ENCODE assay signal across 9 cellular contexts in the genomic region with DNA sequence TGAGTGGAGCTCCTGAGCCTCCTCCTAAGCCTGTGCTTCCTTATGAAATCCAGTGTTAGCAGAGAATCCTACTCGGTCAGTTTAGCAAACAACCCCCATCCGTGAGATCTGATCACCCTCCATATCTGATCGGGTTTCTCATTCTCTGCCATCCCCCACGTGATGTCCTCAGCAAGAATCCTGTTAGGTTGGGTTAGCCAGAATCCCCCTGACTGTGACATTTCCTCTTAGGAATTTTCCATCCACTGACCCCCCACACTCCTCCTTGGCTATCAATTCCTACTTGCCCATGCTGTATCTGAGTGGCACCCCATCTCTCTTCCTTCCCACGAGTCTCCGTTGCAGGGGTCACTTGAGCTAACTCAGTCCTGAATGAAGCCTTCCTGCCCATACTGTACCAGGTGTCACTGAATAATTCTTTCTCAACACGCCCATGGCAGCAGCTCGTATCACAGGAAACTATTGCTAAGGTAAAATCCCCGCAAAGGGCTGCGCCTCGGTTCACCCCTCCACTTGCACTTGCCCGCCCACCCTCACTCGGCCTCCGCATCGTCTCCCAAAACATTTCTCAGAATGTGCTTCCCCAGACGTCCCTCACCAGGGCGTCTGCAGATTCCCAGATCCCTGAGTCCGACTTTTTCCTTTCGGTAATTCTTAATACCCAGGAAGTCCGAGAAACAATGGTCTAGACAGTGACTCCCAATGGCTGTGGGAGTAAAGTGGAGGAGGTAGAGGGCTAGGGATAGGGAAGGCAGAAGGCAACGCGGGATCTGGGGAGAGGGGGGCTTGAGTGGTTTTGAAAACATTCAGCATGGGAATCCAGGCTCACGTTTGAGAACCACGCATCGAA. TPM values are rescaled to one million over a fixed set of nuclear protein-coding genes. Genes with fewer than 3 reads are reported as not detected.
DNase-seq lines count a peak whose midpoint lies in the region; ATAC-seq, FAIRE-seq and TF ChIP-seq lines count a peak whose summit lies in the region.
"Had no signal": no experiment of that assay in that cellular context is flagged by ENCODE, and none has a peak within 500 bp of the region (broad histone marks: within the 10 kb centered on the region; RNA-seq: fewer than 3 reads in every experiment).

No MANE protein-coding gene starts in this region.

- peak overlapping the region; percentile 68 for H3K4me2 ChIP-seq in skeletal muscle satellite cell (ENCODE audit: low read length)

- no peaks in the 10 kb centered on the region for H3K27me3 ChIP-seq in iPS-20b (ENCODE audit: insufficient read depth, low read length)
- no peaks in the 10 kb centered on the region for H3K27me3 ChIP-seq in skeletal muscle satellite cell (ENCODE audit: control insufficient read depth, insufficient read depth, low read length)

- peak overlapping the region; percentile 67; the same call in 1 of the 2 replicates for H3K9ac ChIP-seq in iPS-20b (ENCODE audit: low read depth, low read length)
- H3K9ac ChIP-seq in skeletal muscle satellite cell (ENCODE audit: low read depth, low read length): peak overlapping the region; percentile 93

- H3K27ac ChIP-seq in iPS-20b (ENCODE audit: low read length): peak overlapping the region; percentile 73

- no peak overlapping the region for H3K27ac Mint-ChIP-seq in activated naive CD8-positive, alpha-beta T cell treated with anti-CD3 and anti-CD28 coated beads, Interleukin-2, amount 50 U/mL, for 24 hours
- H3K27ac Mint-ChIP-seq: activated CD8-positive, alpha-beta memory T cell treated with anti-CD3 and anti-CD28 coated beads, Interleukin-2, amount 10 ng/mL, durations not matched to agents 7 days and 5 days had no signal

- H3K9me3 ChIP-seq in iPS-20b (ENCODE audit: insufficient read depth, low read depth, low read length) (no peaks in the 10 kb centered on the region), skeletal muscle satellite cell (replicated peaks; ENCODE audit: low read length) (no peaks in the 10 kb centered on the region)

- no peaks in the 10 kb centered on the region for H3K27me3 Mint-ChIP-seq in activated naive CD8-positive, alpha-beta T cell treated with anti-CD3 and anti-CD28 coated beads, Interleukin-2, amount 50 U/mL, for 24 hours
- H3K27me3 Mint-ChIP-seq: activated CD8-positive, alpha-beta memory T cell treated with anti-CD3 and anti-CD28 coated beads, Interleukin-2, amount 10 ng/mL, durations not matched to agents 7 days and 5 days had no signal

- peaks cover 3% of the 10 kb centered on the region for H3K36me3 Mint-ChIP-seq in activated naive CD8-positive, alpha-beta T cell treated with anti-CD3 and anti-CD28 coated beads, Interleukin-2, amount 50 U/mL, for 24 hours (ENCODE audit: low read depth)

- H3K4me3 ChIP-seq in astrocyte of the spinal cord (ENCODE audit: low read depth, low read length): no peak overlapping the region
- peak overlapping the region; percentile 15 for H3K4me3 ChIP-seq in iPS-20b (ENCODE audit: low read length)
- H3K4me3 ChIP-seq in skeletal muscle satellite cell (ENCODE audit: low read length): peak overlapping the region; percentile 29

- H3K4me1 ChIP-seq in iPS-20b (ENCODE audit: insufficient read depth, low read length) (peaks cover 45% of the 10 kb centered on the region), skeletal muscle satellite cell (ENCODE audit: control insufficient read depth, insufficient read depth, low read length) (peaks cover 76% of the 10 kb centered on the region)

- no peak overlapping the region for H3K4me3 Mint-ChIP-seq in activated naive CD8-positive, alpha-beta T cell treated with anti-CD3 and anti-CD28 coated beads, Interleukin-2, amount 50 U/mL, for 24 hours
- H3K4me3 Mint-ChIP-seq: activated CD8-positive, alpha-beta memory T cell treated with anti-CD3 and anti-CD28 coated beads, Interleukin-2, amount 10 ng/mL, durations not matched to agents 7 days and 5 days had no signal

- H3K4me1 Mint-ChIP-seq in activated naive CD8-positive, alpha-beta T cell treated with anti-CD3 and anti-CD28 coated beads, Interleukin-2, amount 50 U/mL, for 24 hours: no peaks in the 10 kb centered on the region
- H3K4me1 Mint-ChIP-seq: activated CD8-positive, alpha-beta memory T cell treated with anti-CD3 and anti-CD28 coated beads, Interleukin-2, amount 10 ng/mL, durations not matched to agents 7 days and 5 days had no signal

- H3K36me3 ChIP-seq in iPS-20b (ENCODE audit: insufficient read depth, low read depth, low read length) (no peaks in the 10 kb centered on the region), skeletal muscle satellite cell (ENCODE audit: insufficient read depth, low read length) (peaks cover 39% of the 10 kb centered on the region)

- no peak for ATAC-seq in GM18502 (IDR thresholded peaks at IDR 0.05; ENCODE audit: poor library complexity, unreplicated experiment)
- ATAC-seq in activated naive CD8-positive, alpha-beta T cell treated with anti-CD3 and anti-CD28 coated beads, Interleukin-2, amount 50 U/mL, for 24 hours: no peak
- ATAC-seq: activated CD8-positive, alpha-beta memory T cell treated with anti-CD3 and anti-CD28 coated beads, Interleukin-2, amount 10 ng/mL, durations not matched to agents 7 days and 5 days had no signal

- FAIRE-seq in G401.6 (lab: Jason Lieb, UNC): peak; percentile 80

- in situ Hi-C loops in astrocyte of the spinal cord (cut with HindIII; ENCODE audit: low sequenced_read_pairs): no loop called here

- DNase-seq in astrocyte of the spinal cord (ENCODE audit: low read depth, low spot score) (peak; percentile 74), DMS 273 treated with DMSO at 0.1 percent for 48 hours (lab: John Stamatoyannopoulos, UW) (no peak), AML-193 (lab: John Stamatoyannopoulos, UW) (no peak)
- no peak for DNase-seq in activated naive CD8-positive, alpha-beta T cell treated with anti-CD3 and anti-CD28 coated beads, Interleukin-2, amount 50 U/mL, for 24 hours
- DNase-seq: activated CD8-positive, alpha-beta memory T cell treated with anti-CD3 and anti-CD28 coated beads, Interleukin-2, amount 10 ng/mL, durations not matched to agents 7 days and 5 days had no signal

- no peaks in the 10 kb centered on the region for H3K9me3 Mint-ChIP-seq in activated naive CD8-positive, alpha-beta T cell treated with anti-CD3 and anti-CD28 coated beads, Interleukin-2, amount 50 U/mL, for 24 hours

- TF ChIP-seq CTCF in astrocyte of the spinal cord (IDR thresholded peaks at IDR 0.05; ENCODE audit: low read depth, low read length): peak; percentile 20

RNA-seq across cellular contexts. Expression of gene MYOF, which starts 44.0 kb away (rescaled TPM):
- total RNA-seq in skeletal muscle satellite cell (2012; rRNA removed): 168 and 212 TPM in 2 replicates

RNA-seq across cellular contexts. Expression of gene CEP55, which starts 58.2 kb away (rescaled TPM):
- 21.5 and 29.3 TPM in 2 replicates for total RNA-seq in skeletal muscle satellite cell (2012; rRNA removed)
